Comparison of ENCODE assay signal across 15 cellular contexts in genomic region chrX:150450519-150451177, GRCh38.
DNase-seq lines count a peak whose midpoint lies in the region; ATAC-seq lines count a peak whose summit lies in the region.
"Had no signal": no experiment of that assay in that cellular context is flagged by ENCODE, and none has a peak within 500 bp of the region (broad histone marks: within the 10 kb centered on the region; RNA-seq: fewer than 3 reads in every experiment).

No MANE protein-coding gene starts in this region.

- ATAC-seq in HG03571 (IDR thresholded peaks at IDR 0.05; ENCODE audit: unreplicated experiment) (no peak), GM18873 (IDR thresholded peaks at IDR 0.05; ENCODE audit: low FRiP score, unreplicated experiment) (no peak)
- ATAC-seq: SK-N-SH treated with all-trans-retinoic acid at 6 μM for 48 hours had no signal

- DNase-seq in stimulated activated CD4-positive, alpha-beta T cell treated with anti-CD3 and anti-CD28 coated beads, Interleukin-15, amount 100 ng/mL, for 24 hours = peak; percentile 33
- DNase-seq in stimulated activated CD4-positive, alpha-beta T cell treated with anti-CD3 and anti-CD28 coated beads, Interleukin-12 subunit alpha, Interleukin-12 subunit beta, amount 100 ng/mL, for 4 hours = no peak
- peak; percentile 37 for DNase-seq in RPMI8226
- DNase-seq in central memory CD4-positive, alpha-beta T cell = peak; percentile 24
- no peak for DNase-seq in COR-L47 (lab: John Stamatoyannopoulos, UW)
- DNase-seq: amniotic stem cell; effector memory CD4-positive, alpha-beta T cell; esophagus squamous epithelium; NCI-H1105; NCI-H2107; NCI-H510A; thyroid gland had no signal

Comparison
In these comparisons a context has a peak if more than half of its experiments do, and no peak if none do; other contexts are left out.
1. DNase-seq: peak in stimulated activated CD4-positive, alpha-beta T cell treated with anti-CD3 and anti-CD28 coated beads, Interleukin-15, amount 100 ng/mL, for 24 hours (single experiment), RPMI8226 (single experiment) and central memory CD4-positive, alpha-beta T cell (single experiment); none in stimulated activated CD4-positive, alpha-beta T cell treated with anti-CD3 and anti-CD28 coated beads, Interleukin-12 subunit alpha, Interleukin-12 subunit beta, amount 100 ng/mL, for 4 hours (single experiment) and COR-L47 (single experiment).